1 cellular context compared by ENCODE assay signal in the genomic region with DNA sequence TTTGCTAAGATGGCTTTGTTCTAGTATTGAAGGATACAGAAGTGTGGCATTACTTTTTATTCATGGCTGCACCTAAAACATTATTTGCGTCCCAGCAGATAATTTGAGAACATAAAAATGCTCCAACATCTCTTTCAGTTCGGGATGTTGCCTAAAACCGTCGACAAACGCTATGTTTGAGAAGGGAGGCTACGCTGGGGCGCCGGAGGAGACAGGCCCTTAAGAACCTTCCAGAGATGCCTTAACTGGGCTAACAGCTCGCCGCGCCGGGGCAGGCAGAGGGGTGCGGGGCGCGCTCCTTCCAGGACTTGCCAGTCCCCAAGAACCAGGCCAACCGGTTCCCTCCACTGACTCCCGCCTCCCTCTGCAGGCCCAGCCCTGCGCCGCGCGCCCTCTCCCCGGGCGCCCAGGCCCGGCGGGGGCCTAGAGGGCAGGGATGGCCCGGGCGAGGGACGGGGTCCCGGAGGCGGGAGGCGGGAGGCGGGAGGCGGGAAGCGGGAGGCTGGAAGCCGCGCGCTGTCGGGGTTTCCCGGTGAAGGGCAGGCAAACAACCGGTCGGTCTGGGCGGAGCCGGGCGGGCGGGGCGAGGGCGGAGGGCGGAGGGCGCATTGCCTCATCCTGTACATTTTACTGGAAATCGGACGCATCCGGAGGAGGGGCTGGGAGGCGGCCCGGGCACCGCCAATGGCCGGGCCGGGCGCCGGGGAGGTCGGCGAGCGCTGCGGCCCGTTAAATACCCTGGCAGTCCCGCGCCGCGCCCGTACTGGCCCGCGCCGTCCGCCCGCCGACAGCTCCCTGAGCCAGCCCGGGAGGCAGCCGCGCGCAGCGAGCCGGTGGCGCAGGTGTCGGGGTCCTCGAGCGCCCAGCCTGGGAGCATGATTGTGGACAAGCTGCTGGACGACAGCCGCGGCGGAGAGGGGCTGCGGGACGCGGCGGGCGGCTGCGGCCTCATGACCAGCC.
TF ChIP-seq lines count a peak whose summit lies in the region.

A gene with protein sequence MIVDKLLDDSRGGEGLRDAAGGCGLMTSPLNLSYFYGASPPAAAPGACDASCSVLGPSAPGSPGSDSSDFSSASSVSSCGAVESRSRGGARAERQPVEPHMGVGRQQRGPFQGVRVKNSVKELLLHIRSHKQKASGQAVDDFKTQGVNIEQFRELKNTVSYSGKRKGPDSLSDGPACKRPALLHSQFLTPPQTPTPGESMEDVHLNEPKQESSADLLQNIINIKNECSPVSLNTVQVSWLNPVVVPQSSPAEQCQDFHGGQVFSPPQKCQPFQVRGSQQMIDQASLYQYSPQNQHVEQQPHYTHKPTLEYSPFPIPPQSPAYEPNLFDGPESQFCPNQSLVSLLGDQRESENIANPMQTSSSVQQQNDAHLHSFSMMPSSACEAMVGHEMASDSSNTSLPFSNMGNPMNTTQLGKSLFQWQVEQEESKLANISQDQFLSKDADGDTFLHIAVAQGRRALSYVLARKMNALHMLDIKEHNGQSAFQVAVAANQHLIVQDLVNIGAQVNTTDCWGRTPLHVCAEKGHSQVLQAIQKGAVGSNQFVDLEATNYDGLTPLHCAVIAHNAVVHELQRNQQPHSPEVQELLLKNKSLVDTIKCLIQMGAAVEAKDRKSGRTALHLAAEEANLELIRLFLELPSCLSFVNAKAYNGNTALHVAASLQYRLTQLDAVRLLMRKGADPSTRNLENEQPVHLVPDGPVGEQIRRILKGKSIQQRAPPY (plus strand): TSS at position 761 of the 960 bp plus-strand sequence. CDS start 115 bp downstream, at position 876.

TF ChIP-seq in HepG2, 621 proteins besides CTCF, POLR2A, EP300 and RAD21 (continued from another document and continues in another):
- TF ChIP-seq, protein P1, sequence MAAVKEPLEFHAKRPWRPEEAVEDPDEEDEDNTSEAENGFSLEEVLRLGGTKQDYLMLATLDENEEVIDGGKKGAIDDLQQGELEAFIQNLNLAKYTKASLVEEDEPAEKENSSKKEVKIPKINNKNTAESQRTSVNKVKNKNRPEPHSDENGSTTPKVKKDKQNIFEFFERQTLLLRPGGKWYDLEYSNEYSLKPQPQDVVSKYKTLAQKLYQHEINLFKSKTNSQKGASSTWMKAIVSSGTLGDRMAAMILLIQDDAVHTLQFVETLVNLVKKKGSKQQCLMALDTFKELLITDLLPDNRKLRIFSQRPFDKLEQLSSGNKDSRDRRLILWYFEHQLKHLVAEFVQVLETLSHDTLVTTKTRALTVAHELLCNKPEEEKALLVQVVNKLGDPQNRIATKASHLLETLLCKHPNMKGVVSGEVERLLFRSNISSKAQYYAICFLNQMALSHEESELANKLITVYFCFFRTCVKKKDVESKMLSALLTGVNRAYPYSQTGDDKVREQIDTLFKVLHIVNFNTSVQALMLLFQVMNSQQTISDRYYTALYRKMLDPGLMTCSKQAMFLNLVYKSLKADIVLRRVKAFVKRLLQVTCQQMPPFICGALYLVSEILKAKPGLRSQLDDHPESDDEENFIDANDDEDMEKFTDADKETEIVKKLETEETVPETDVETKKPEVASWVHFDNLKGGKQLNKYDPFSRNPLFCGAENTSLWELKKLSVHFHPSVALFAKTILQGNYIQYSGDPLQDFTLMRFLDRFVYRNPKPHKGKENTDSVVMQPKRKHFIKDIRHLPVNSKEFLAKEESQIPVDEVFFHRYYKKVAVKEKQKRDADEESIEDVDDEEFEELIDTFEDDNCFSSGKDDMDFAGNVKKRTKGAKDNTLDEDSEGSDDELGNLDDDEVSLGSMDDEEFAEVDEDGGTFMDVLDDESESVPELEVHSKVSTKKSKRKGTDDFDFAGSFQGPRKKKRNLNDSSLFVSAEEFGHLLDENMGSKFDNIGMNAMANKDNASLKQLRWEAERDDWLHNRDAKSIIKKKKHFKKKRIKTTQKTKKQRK (IDR thresholded peaks at IDR 0.05; ENCODE audit: low read length): no peak
- TF ChIP-seq ZNF652 (CRISPR knock-in tag; IDR thresholded peaks at IDR 0.05; ENCODE audit: borderline replicate concordance, low read depth) (no peak), KLF16 (CRISPR knock-in tag; IDR thresholded peaks at IDR 0.05) (peak in 1 of 2 experiments; percentile 70; a peak in 1 of 4 replicates), SAFB2 (CRISPR knock-in tag; IDR thresholded peaks at IDR 0.05; ENCODE audit: borderline replicate concordance, low read depth) (peak; percentile 46; the same call in 1 of the 2 replicates), ZNF766 (CRISPR knock-in tag; IDR thresholded peaks at IDR 0.05; ENCODE audit: borderline replicate concordance) (peak; percentile 65), ONECUT2 (CRISPR knock-in tag; IDR thresholded peaks at IDR 0.05) (0 out of 2 replicates have a peak, but pooled peaks have one; percentile 15), TP53 (CRISPR knock-in tag; conservative IDR thresholded peaks at IDR 0.05) (no peak), EED (CRISPR knock-in tag; IDR thresholded peaks at IDR 0.05) (peak; percentile 69), ZNF749 (CRISPR knock-in tag; IDR thresholded peaks at IDR 0.05; ENCODE audit: borderline replicate concordance) (peak; percentile 42), ZNF761 (CRISPR knock-in tag; conservative IDR thresholded peaks at IDR 0.05) (no peak), ZBTB38 (CRISPR knock-in tag; IDR thresholded peaks at IDR 0.05) (no peak; the same call in 1 of the 2 replicates), PHF5A (CRISPR knock-in tag; IDR thresholded peaks at IDR 0.05; ENCODE audit: low read depth, unreplicated experiment) (no peak), ZNF773 (CRISPR knock-in tag; IDR thresholded peaks at IDR 0.05; ENCODE audit: borderline replicate concordance) (peak; percentile 77), FOSL2 (CRISPR knock-in tag; IDR thresholded peaks at IDR 0.05) (peak; percentile 46; the same call in 1 of the 2 replicates), CREB1 (IDR thresholded peaks at IDR 0.05) (peak; percentile 31; the same call in 1 of the 2 replicates), CREB1 (CRISPR knock-in tag; IDR thresholded peaks at IDR 0.05) (no peak), PRMT3 (CRISPR knock-in tag; IDR thresholded peaks at IDR 0.05; ENCODE audit: borderline replicate concordance, low read depth) (peak; percentile 87; the same call in 1 of the 2 replicates), IKZF4 (CRISPR knock-in tag; IDR thresholded peaks at IDR 0.05; ENCODE audit: borderline replicate concordance, low read depth, not compliant biosample characterization) (peak; percentile 19)
- TF ChIP-seq, protein P2, sequence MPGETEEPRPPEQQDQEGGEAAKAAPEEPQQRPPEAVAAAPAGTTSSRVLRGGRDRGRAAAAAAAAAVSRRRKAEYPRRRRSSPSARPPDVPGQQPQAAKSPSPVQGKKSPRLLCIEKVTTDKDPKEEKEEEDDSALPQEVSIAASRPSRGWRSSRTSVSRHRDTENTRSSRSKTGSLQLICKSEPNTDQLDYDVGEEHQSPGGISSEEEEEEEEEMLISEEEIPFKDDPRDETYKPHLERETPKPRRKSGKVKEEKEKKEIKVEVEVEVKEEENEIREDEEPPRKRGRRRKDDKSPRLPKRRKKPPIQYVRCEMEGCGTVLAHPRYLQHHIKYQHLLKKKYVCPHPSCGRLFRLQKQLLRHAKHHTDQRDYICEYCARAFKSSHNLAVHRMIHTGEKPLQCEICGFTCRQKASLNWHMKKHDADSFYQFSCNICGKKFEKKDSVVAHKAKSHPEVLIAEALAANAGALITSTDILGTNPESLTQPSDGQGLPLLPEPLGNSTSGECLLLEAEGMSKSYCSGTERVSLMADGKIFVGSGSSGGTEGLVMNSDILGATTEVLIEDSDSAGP (CRISPR knock-in tag; IDR thresholded peaks at IDR 0.05; ENCODE audit: borderline replicate concordance): peak; percentile 34
- TF ChIP-seq, protein P3, sequence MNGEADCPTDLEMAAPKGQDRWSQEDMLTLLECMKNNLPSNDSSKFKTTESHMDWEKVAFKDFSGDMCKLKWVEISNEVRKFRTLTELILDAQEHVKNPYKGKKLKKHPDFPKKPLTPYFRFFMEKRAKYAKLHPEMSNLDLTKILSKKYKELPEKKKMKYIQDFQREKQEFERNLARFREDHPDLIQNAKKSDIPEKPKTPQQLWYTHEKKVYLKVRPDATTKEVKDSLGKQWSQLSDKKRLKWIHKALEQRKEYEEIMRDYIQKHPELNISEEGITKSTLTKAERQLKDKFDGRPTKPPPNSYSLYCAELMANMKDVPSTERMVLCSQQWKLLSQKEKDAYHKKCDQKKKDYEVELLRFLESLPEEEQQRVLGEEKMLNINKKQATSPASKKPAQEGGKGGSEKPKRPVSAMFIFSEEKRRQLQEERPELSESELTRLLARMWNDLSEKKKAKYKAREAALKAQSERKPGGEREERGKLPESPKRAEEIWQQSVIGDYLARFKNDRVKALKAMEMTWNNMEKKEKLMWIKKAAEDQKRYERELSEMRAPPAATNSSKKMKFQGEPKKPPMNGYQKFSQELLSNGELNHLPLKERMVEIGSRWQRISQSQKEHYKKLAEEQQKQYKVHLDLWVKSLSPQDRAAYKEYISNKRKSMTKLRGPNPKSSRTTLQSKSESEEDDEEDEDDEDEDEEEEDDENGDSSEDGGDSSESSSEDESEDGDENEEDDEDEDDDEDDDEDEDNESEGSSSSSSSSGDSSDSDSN (CRISPR knock-in tag; IDR thresholded peaks at IDR 0.05): peak; percentile 73
- TF ChIP-seq, protein P4, sequence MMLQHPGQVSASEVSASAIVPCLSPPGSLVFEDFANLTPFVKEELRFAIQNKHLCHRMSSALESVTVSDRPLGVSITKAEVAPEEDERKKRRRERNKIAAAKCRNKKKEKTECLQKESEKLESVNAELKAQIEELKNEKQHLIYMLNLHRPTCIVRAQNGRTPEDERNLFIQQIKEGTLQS (CRISPR knock-in tag; IDR thresholded peaks at IDR 0.05): peak; percentile 64
- TF ChIP-seq, protein P5, sequence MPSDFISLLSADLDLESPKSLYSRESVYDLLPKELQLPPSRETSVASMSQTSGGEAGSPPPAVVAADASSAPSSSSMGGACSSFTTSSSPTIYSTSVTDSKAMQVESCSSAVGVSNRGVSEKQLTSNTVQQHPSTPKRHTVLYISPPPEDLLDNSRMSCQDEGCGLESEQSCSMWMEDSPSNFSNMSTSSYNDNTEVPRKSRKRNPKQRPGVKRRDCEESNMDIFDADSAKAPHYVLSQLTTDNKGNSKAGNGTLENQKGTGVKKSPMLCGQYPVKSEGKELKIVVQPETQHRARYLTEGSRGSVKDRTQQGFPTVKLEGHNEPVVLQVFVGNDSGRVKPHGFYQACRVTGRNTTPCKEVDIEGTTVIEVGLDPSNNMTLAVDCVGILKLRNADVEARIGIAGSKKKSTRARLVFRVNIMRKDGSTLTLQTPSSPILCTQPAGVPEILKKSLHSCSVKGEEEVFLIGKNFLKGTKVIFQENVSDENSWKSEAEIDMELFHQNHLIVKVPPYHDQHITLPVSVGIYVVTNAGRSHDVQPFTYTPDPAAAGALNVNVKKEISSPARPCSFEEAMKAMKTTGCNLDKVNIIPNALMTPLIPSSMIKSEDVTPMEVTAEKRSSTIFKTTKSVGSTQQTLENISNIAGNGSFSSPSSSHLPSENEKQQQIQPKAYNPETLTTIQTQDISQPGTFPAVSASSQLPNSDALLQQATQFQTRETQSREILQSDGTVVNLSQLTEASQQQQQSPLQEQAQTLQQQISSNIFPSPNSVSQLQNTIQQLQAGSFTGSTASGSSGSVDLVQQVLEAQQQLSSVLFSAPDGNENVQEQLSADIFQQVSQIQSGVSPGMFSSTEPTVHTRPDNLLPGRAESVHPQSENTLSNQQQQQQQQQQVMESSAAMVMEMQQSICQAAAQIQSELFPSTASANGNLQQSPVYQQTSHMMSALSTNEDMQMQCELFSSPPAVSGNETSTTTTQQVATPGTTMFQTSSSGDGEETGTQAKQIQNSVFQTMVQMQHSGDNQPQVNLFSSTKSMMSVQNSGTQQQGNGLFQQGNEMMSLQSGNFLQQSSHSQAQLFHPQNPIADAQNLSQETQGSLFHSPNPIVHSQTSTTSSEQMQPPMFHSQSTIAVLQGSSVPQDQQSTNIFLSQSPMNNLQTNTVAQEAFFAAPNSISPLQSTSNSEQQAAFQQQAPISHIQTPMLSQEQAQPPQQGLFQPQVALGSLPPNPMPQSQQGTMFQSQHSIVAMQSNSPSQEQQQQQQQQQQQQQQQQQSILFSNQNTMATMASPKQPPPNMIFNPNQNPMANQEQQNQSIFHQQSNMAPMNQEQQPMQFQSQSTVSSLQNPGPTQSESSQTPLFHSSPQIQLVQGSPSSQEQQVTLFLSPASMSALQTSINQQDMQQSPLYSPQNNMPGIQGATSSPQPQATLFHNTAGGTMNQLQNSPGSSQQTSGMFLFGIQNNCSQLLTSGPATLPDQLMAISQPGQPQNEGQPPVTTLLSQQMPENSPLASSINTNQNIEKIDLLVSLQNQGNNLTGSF (CRISPR knock-in tag; IDR thresholded peaks at IDR 0.05): peak; percentile 86; the same call in 1 of the 2 replicates
- TF ChIP-seq, protein P6, sequence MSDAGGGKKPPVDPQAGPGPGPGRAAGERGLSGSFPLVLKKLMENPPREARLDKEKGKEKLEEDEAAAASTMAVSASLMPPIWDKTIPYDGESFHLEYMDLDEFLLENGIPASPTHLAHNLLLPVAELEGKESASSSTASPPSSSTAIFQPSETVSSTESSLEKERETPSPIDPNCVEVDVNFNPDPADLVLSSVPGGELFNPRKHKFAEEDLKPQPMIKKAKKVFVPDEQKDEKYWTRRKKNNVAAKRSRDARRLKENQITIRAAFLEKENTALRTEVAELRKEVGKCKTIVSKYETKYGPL (CRISPR knock-in tag; IDR thresholded peaks at IDR 0.05): no peak
- TF ChIP-seq, protein P7, sequence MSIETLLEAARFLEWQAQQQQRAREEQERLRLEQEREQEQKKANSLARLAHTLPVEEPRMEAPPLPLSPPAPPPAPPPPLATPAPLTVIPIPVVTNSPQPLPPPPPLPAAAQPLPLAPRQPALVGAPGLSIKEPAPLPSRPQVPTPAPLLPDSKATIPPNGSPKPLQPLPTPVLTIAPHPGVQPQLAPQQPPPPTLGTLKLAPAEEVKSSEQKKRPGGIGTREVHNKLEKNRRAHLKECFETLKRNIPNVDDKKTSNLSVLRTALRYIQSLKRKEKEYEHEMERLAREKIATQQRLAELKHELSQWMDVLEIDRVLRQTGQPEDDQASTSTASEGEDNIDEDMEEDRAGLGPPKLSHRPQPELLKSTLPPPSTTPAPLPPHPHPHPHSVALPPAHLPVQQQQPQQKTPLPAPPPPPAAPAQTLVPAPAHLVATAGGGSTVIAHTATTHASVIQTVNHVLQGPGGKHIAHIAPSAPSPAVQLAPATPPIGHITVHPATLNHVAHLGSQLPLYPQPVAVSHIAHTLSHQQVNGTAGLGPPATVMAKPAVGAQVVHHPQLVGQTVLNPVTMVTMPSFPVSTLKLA (IDR thresholded peaks at IDR 0.05): no peak
- TF ChIP-seq, protein P8, sequence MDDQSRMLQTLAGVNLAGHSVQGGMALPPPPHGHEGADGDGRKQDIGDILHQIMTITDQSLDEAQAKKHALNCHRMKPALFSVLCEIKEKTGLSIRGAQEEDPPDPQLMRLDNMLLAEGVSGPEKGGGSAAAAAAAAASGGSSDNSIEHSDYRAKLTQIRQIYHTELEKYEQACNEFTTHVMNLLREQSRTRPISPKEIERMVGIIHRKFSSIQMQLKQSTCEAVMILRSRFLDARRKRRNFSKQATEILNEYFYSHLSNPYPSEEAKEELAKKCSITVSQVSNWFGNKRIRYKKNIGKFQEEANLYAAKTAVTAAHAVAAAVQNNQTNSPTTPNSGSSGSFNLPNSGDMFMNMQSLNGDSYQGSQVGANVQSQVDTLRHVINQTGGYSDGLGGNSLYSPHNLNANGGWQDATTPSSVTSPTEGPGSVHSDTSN (CRISPR knock-in tag; IDR thresholded peaks at IDR 0.05; ENCODE audit: borderline replicate concordance): peak; percentile 64
- TF ChIP-seq, protein P9, sequence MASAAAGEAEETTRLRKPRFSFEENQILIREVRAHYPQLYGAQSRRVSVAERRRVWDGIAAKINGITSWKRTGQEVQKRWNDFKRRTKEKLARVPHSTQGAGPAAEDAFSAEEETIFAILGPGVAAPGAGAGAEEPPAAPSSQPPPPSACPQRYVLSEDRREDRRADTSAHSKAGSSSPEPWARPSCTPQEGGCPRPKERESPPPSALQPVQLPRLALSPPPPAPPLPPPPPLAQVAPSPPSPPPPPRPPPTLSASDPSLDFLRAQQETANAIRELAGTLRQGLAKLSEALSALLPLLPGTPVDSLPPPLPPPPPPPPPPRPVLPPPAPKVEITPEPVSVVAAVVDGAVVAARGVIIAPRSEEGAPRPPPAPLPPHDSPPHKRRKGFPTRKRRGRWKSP (CRISPR knock-in tag; IDR thresholded peaks at IDR 0.05): peak; percentile 69; the same call in 1 of the 2 replicates
